Comparison of ENCODE assay signal across 25 cellular contexts in genomic region chr14:51834218-51834617, GRCh38.
"Had no signal": no experiment of that assay in that cellular context is flagged by ENCODE, and none has a peak within 500 bp of the region (broad histone marks: within the 10 kb centered on the region; RNA-seq: fewer than 3 reads in every experiment).

No MANE protein-coding gene starts in this region.

- H3K27ac ChIP-seq: body of pancreas, cardiac muscle cell, esophagus squamous epithelium, gastroesophageal sphincter, heart left ventricle, neural progenitor cell, testis, uterus, VCaP had no signal

- H3K27me3 ChIP-seq: body of pancreas, cardiac muscle cell, gastroesophageal sphincter, heart left ventricle, neural progenitor cell, testis, uterus had no signal

- H3K4me2 ChIP-seq: neural progenitor cell had no signal

- H2AFZ ChIP-seq: neural progenitor cell had no signal

- H3K4me3 ChIP-seq: body of pancreas, cardiac muscle cell, esophagus squamous epithelium, gastroesophageal sphincter, heart left ventricle, lung, neural progenitor cell, testis, uterus had no signal

- FAIRE-seq: keratinocyte had no signal

- H3K36me3 ChIP-seq: cardiac muscle cell, esophagus squamous epithelium, gastroesophageal sphincter, heart left ventricle, neural progenitor cell, uterus had no signal

- DNase-seq: activated CD4-positive, alpha-beta T cell treated with anti-CD3 and anti-CD28 coated beads, Interleukin-2, amount 10 ng/mL, durations not matched to agents 7 days and 5 days; activated CD8-positive, alpha-beta memory T cell treated with anti-CD3 and anti-CD28 coated beads, Interleukin-2, amount 10 ng/mL, durations not matched to agents 7 days and 5 days; activated CD8-positive, alpha-beta T cell treated with anti-CD3 and anti-CD28 coated beads for 36 hours; activated gamma-delta T cell treated with Interleukin-2 at 50 U/mL for 16 hours; anterior cingulate cortex; cortex of kidney; endodermal cell; esophagus squamous epithelium; heart left ventricle; left colon; naive thymus-derived CD8-positive, alpha-beta T cell; retina; stimulated activated CD4-positive, alpha-beta T cell treated with anti-CD3 and anti-CD28 coated beads, Interleukin-4, amount 100 ng/mL, for 1 hour; stimulated activated naive CD4-positive, alpha-beta T cell; testis; trophoblast cell; uterus had no signal

- H3K9me3 ChIP-seq: body of pancreas, testis, uterus had no signal

- H3K9ac ChIP-seq: neural progenitor cell had no signal

- ATAC-seq: activated CD4-positive, CD25-positive, alpha-beta regulatory T cell treated with anti-CD3 and anti-CD28 coated beads, Interleukin-2, amount 50 U/mL, for 24 hours; activated CD8-positive, alpha-beta memory T cell treated with anti-CD3 and anti-CD28 coated beads, Interleukin-2, amount 10 ng/mL, durations not matched to agents 7 days and 5 days; activated CD8-positive, alpha-beta T cell treated with anti-CD3 and anti-CD28 coated beads for 36 hours; body of pancreas; gastroesophageal sphincter; left colon; naive thymus-derived CD8-positive, alpha-beta T cell had no signal

- H3K4me1 ChIP-seq: body of pancreas, esophagus squamous epithelium, heart left ventricle, testis, uterus had no signal
